ENCODE assay signal across 30 cellular contexts in genomic region chr3:101167341-101167740, GRCh38.
"Had no signal": no experiment of that assay in that cellular context is flagged by ENCODE, and none has a peak within 500 bp of the region (broad histone marks: within the 10 kb centered on the region; RNA-seq: fewer than 3 reads in every experiment).

No MANE protein-coding gene starts in this region.

- H3K4me1 Mint-ChIP-seq: natural killer cell, neural progenitor cell had no signal

- H3K27ac ChIP-seq: neural progenitor cell, ovary, parathyroid adenoma, psoas muscle, right lobe of liver, skin epidermis, spleen, thoracic aorta, thyroid gland, tibial nerve, upper lobe of left lung, vagina had no signal

- H3K27me3 ChIP-seq: neural progenitor cell, ovary, right lobe of liver, sigmoid colon, spleen, thyroid gland, tibial nerve, upper lobe of left lung, vagina had no signal

- H3K36me3 Mint-ChIP-seq: natural killer cell; neural progenitor cell; stimulated activated memory B cell treated with anti-CD40 and anti-IgM and Interleukin-4, amounts not matched to agents 10 μg/mL and 1 μg/mL and 100 μg/mL, for 72 hours had no signal

- DNase-seq: natural killer cell; occipital lobe; ovary; posterior cingulate gyrus; psoas muscle; right cardiac atrium; right lobe of liver; sigmoid colon; spleen; stimulated activated CD4-positive, alpha-beta T cell treated with anti-CD3 and anti-CD28 coated beads, Interleukin-12 subunit alpha, Interleukin-12 subunit beta, amount 100 ng/mL, for 4 hours; stimulated activated CD4-positive, alpha-beta T cell treated with anti-CD3 and anti-CD28 coated beads, Interleukin-1b, Interleukin-23, amount 100 ng/mL, for 48 hours; stimulated activated CD4-positive, alpha-beta T cell treated with anti-CD3 and anti-CD28 coated beads, Interleukin-4, amount 100 ng/mL, for 1 hour; stimulated activated CD4-positive, alpha-beta T cell treated with anti-CD3 and anti-CD28 coated beads, Interleukin-4, amount 100 ng/mL, for 4 hours; stimulated activated CD8-positive, alpha-beta memory T cell treated with anti-CD3 and anti-CD28 coated beads, Interleukin-4, amount 100 ng/mL, for 48 hours; stimulated activated naive CD4-positive, alpha-beta T cell; stimulated activated naive CD8-positive, alpha-beta T cell treated with anti-CD3 and anti-CD28 coated beads, Interleukin-15, amount 100 ng/mL, for 72 hours; stimulated activated naive CD8-positive, alpha-beta T cell treated with anti-CD3 and anti-CD28 coated beads, Interleukin-15, Interleukin-2, amounts not matched to agents 100 U/mL and 50 U/mL, for 24 hours; thyroid gland; trophoblast cell; upper lobe of left lung had no signal

- H3K27ac Mint-ChIP-seq: natural killer cell; nephron; neural progenitor cell; progenitor cell of endocrine pancreas; stimulated activated memory B cell treated with anti-CD40 and anti-IgM and Interleukin-4, amounts not matched to agents 10 μg/mL and 1 μg/mL and 100 μg/mL, for 72 hours; stimulated activated naive CD8-positive, alpha-beta T cell treated with anti-CD3 and anti-CD28 coated beads, Interleukin-15, amount 100 ng/mL, for 72 hours had no signal

- H3K9me3 Mint-ChIP-seq: neural progenitor cell; stimulated activated naive CD8-positive, alpha-beta T cell treated with anti-CD3 and anti-CD28 coated beads, Interleukin-15, amount 100 ng/mL, for 72 hours had no signal

- H3K36me3 ChIP-seq: neural progenitor cell, ovary, right lobe of liver, sigmoid colon, spleen, thoracic aorta, thyroid gland, tibial nerve, upper lobe of left lung, vagina had no signal

- H3K79me2 ChIP-seq: parathyroid adenoma had no signal

- H3K27me3 Mint-ChIP-seq: progenitor cell of endocrine pancreas had no signal

- H3K4me3 ChIP-seq: neural progenitor cell, ovary, psoas muscle, right lobe of liver, sigmoid colon, skin epidermis, smooth muscle cell, spleen, thoracic aorta, thyroid gland, tibial nerve, upper lobe of left lung, vagina had no signal

- H2AFZ ChIP-seq: neural progenitor cell, parathyroid adenoma had no signal

- H3K4me2 ChIP-seq: neural progenitor cell, smooth muscle cell had no signal

- H3K9ac ChIP-seq: neural progenitor cell, parathyroid adenoma had no signal

- H3K9me3 ChIP-seq: ovary, psoas muscle, right lobe of liver, sigmoid colon, spleen, thoracic aorta, thyroid gland, tibial nerve, upper lobe of left lung, vagina had no signal

- H3K4me3 Mint-ChIP-seq: natural killer cell; nephron; neural progenitor cell; stimulated activated memory B cell treated with anti-CD40 and anti-IgM and Interleukin-4, amounts not matched to agents 10 μg/mL and 1 μg/mL and 100 μg/mL, for 72 hours; stimulated activated naive CD8-positive, alpha-beta T cell treated with anti-CD3 and anti-CD28 coated beads, Interleukin-15, amount 100 ng/mL, for 72 hours had no signal

- H3K4me1 ChIP-seq: neural progenitor cell, parathyroid adenoma, psoas muscle, right lobe of liver, spleen, thyroid gland, tibial nerve, upper lobe of left lung had no signal
